ENCODE assay signal across 15 cellular contexts in the genomic region with DNA sequence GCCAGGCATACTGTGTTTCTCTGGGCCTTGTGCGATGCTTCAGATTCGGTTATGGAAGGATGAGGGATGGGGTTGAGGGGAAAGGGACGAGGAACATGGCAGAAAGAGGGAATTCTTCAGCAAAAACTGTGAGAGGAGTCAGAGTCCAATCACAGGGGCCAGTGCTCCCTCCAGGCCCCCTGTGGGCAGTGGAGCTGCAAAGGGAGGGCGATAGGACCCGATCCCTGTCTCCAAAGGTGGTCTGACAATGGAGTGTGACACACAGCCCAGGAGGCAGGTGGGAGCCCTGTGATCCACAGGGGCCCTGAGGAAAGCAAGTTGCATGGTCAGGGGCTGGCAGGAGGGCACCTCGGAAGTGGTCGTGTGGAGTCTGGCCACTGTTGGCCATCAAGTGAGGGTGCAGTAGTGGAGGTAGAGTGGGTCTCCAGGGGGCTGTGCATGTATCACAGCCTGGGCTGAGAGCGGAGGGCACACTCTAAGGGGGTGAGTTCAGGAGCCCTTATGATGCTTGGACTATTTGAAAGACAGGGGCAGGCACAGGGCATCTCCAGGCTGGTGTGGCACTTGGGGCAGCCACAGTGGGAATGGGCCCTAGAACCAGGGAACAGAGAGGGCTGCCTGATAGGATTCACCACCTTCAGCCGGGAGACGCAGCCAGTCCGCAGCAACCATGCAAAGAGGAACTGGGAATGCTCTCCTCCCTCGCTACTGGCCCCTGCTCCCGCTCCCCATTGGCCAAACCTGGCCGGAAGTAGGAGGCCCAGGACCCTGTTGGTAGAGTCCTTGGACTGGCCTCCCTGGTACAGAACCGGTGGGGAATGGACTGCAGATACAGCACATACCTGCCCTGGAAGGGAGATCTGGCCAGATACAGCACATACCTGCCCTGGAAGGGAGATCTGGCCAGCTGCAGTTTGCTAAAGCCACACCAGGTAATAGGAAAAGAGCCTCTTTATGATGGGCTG.
A peak's percentile ranks its signal among the peaks of the same experiment; 100 is the strongest.
DNase-seq lines count a peak whose midpoint lies in the region; ATAC-seq and TF ChIP-seq lines count a peak whose summit lies in the region.
"Had no signal": no experiment of that assay in that cellular context is flagged by ENCODE, and none has a peak within 500 bp of the region (broad histone marks: within the 10 kb centered on the region; RNA-seq: fewer than 3 reads in every experiment).

No MANE protein-coding gene starts in this region.

- no peaks in the 10 kb centered on the region for H3K4me1 Mint-ChIP-seq in osteocyte (ENCODE audit: unreplicated experiment)
- H3K4me1 Mint-ChIP-seq: stimulated activated naive CD8-positive, alpha-beta T cell treated with anti-CD3 and anti-CD28 coated beads, Interleukin-15, amount 100 ng/mL, for 72 hours had no signal

- H3K79me2 ChIP-seq in ACC112 (ENCODE audit: control insufficient read depth, insufficient read depth, low read length, unreplicated experiment): no peaks in the 10 kb centered on the region
- no peaks in the 10 kb centered on the region for H3K79me2 ChIP-seq in hepatocyte

- ATAC-seq in GM21360 (IDR thresholded peaks at IDR 0.05; ENCODE audit: unreplicated experiment) (no peak), GM21576 (IDR thresholded peaks at IDR 0.05; ENCODE audit: unreplicated experiment) (no peak)
- ATAC-seq: activated CD4-positive, CD25-positive, alpha-beta regulatory T cell treated with anti-CD3 and anti-CD28 coated beads, Interleukin-2, amount 50 U/mL, for 24 hours; heart left ventricle; stimulated activated naive CD8-positive, alpha-beta T cell treated with anti-CD3 and anti-CD28 coated beads, Interleukin-15, amount 100 ng/mL, for 72 hours had no signal

- H3K36me3 ChIP-seq in ACC112 (ENCODE audit: insufficient read depth, low read length) (no peaks in the 10 kb centered on the region), Peyer's patch (no peaks in the 10 kb centered on the region), hepatocyte (replicated peaks; ENCODE audit: insufficient read depth, low read depth) (no peaks in the 10 kb centered on the region)
- H3K36me3 ChIP-seq: esophagus squamous epithelium had no signal

- H3K27ac ChIP-seq in ACC112 (ENCODE audit: low read depth, low read length) (no peak overlapping the region), Peyer's patch (no peak overlapping the region), hepatocyte (peak overlapping the region; percentile 23)
- H3K27ac ChIP-seq: esophagus squamous epithelium, heart left ventricle had no signal

- no peaks in the 10 kb centered on the region for H3K27me3 Mint-ChIP-seq in osteocyte (ENCODE audit: unreplicated experiment)
- H3K27me3 Mint-ChIP-seq: dendritic cell treated with granulocyte-macrophage colony-stimulating factor and Interleukin-4, amounts not matched to agents 40 ng/mL and 50 ng/mL, for 4 days had no signal

- H3K9me3 ChIP-seq in Peyer's patch (no peaks in the 10 kb centered on the region), hepatocyte (ENCODE audit: low read depth) (no peaks in the 10 kb centered on the region)
- H3K9me3 ChIP-seq: esophagus squamous epithelium, heart left ventricle had no signal

- H2AFZ ChIP-seq in ACC112 (ENCODE audit: low read length, unreplicated experiment) (peak overlapping the region; percentile 57), hepatocyte (no peak overlapping the region)

- no peak for TF ChIP-seq POLR2A in Peyer's patch (IDR thresholded peaks at IDR 0.05)

- DNase-seq in Peyer's patch (peak in 2 of 3 donors; percentile 13 to 38), hepatocyte (ENCODE audit: low spot score) (no peak), osteocyte (ENCODE audit: extremely low spot score, unreplicated experiment) (peak; percentile 78), NCI-H748 (lab: John Stamatoyannopoulos, UW; ENCODE audit: unreplicated experiment) (no peak), NCI-H1417 treated with DMSO at 0.1 percent for 48 hours (lab: John Stamatoyannopoulos, UW) (no peak)
- DNase-seq: activated naive CD4-positive, alpha-beta T cell treated with anti-CD3 and anti-CD28 coated beads, Interleukin-2, amount 50 U/mL, for 16 hours; esophagus squamous epithelium; NCI-H1694; stimulated activated naive CD8-positive, alpha-beta T cell treated with anti-CD3 and anti-CD28 coated beads, Interleukin-15, amount 100 ng/mL, for 72 hours had no signal

- H3K4me3 Mint-ChIP-seq in osteocyte (ENCODE audit: unreplicated experiment): no peak overlapping the region
- H3K4me3 Mint-ChIP-seq: dendritic cell treated with granulocyte-macrophage colony-stimulating factor and Interleukin-4, amounts not matched to agents 40 ng/mL and 50 ng/mL, for 4 days; stimulated activated naive CD8-positive, alpha-beta T cell treated with anti-CD3 and anti-CD28 coated beads, Interleukin-15, amount 100 ng/mL, for 72 hours had no signal

- no peaks in the 10 kb centered on the region for H3K9me2 ChIP-seq in hepatocyte (replicated peaks; ENCODE audit: insufficient read depth)

- 94% methylated on average over 15 of the region's 15 CpGs for WGBS in hepatocyte (ENCODE audit: low lambda C conversion rate, missing lambda C conversion rate)

- H3K4me3 ChIP-seq in ACC112 (ENCODE audit: low read depth, low read length) (no peak overlapping the region), Peyer's patch (no peak overlapping the region), hepatocyte (no peak overlapping the region)
- H3K4me3 ChIP-seq: esophagus squamous epithelium, heart left ventricle had no signal

- H3K9me3 Mint-ChIP-seq in osteocyte (ENCODE audit: unreplicated experiment): no peaks in the 10 kb centered on the region
- H3K9me3 Mint-ChIP-seq: dendritic cell treated with granulocyte-macrophage colony-stimulating factor and Interleukin-4, amounts not matched to agents 40 ng/mL and 50 ng/mL, for 4 days; stimulated activated naive CD8-positive, alpha-beta T cell treated with anti-CD3 and anti-CD28 coated beads, Interleukin-15, amount 100 ng/mL, for 72 hours had no signal

- H3K4me2 ChIP-seq in hepatocyte: no peak overlapping the region

- no peaks in the 10 kb centered on the region for H4K20me1 ChIP-seq in hepatocyte (ENCODE audit: insufficient read depth, poor library complexity, severe bottlenecking)

- TF ChIP-seq CTCF in Peyer's patch (IDR thresholded peaks at IDR 0.05): no peak
- no peak for TF ChIP-seq CTCF in hepatocyte (IDR thresholded peaks at IDR 0.05; ENCODE audit: poor library complexity)
- no peak for TF ChIP-seq CTCF in osteocyte (IDR thresholded peaks at IDR 0.05)

- no peak overlapping the region for H3K27ac Mint-ChIP-seq in osteocyte (ENCODE audit: unreplicated experiment)
- H3K27ac Mint-ChIP-seq: dendritic cell treated with granulocyte-macrophage colony-stimulating factor and Interleukin-4, amounts not matched to agents 40 ng/mL and 50 ng/mL, for 4 days had no signal

- H3K27me3 ChIP-seq in ACC112 (ENCODE audit: insufficient read depth, low read length) (0 out of 2 replicates have a peak, but pooled peaks cover 3% of the 10 kb centered on the region), Peyer's patch (no peaks in the 10 kb centered on the region), hepatocyte (no peaks in the 10 kb centered on the region)
- H3K27me3 ChIP-seq: esophagus squamous epithelium, heart left ventricle had no signal

- no peaks in the 10 kb centered on the region for H3K36me3 Mint-ChIP-seq in osteocyte (ENCODE audit: unreplicated experiment)

- H3K4me1 ChIP-seq in ACC112 (ENCODE audit: control insufficient read depth, insufficient read depth, low read length, unreplicated experiment) (peaks cover 11% of the 10 kb centered on the region), Peyer's patch (no peaks in the 10 kb centered on the region), hepatocyte (ENCODE audit: insufficient read depth) (peaks cover 10% of the 10 kb centered on the region)
- H3K4me1 ChIP-seq: esophagus squamous epithelium had no signal

Comparison
In these comparisons a context has a peak if more than half of its experiments do, and no peak if none do; other contexts are left out.
1. DNase-seq: peak in Peyer's patch (2 of 3) and osteocyte (single experiment); none in hepatocyte (single experiment), NCI-H748 (single experiment) and NCI-H1417 treated with DMSO at 0.1 percent for 48 hours (single experiment).